8 cellular contexts compared by ENCODE assay signal in genomic region chr1:70487910-70488665, GRCh38.
DNase-seq lines count a peak whose midpoint lies in the region; ATAC-seq lines count a peak whose summit lies in the region.

No MANE protein-coding gene starts in this region.

- peak; percentile 8 to 12 for DNase-seq in stimulated activated naive CD8-positive, alpha-beta T cell treated with anti-CD3 and anti-CD28 coated beads, Interleukin-15, amount 100 ng/mL, for 72 hours
- no peak for DNase-seq in stimulated activated naive CD8-positive, alpha-beta T cell treated with anti-CD3 and anti-CD28 coated beads, Interleukin-15, Interleukin-2, amounts not matched to agents 100 U/mL and 50 U/mL, for 24 hours
- DNase-seq in HCEC 1CT (peak; percentile 37), NCI-H2107 (lab: John Stamatoyannopoulos, UW) (peak; percentile 22), T47D (ENCODE audit: low read depth in 1 of 2, low spot score in 1 of 2) (peak; percentile 13 to 66), left colon (no peak)

- H3K27ac Mint-ChIP-seq in stimulated activated naive CD8-positive, alpha-beta T cell treated with anti-CD3 and anti-CD28 coated beads, Interleukin-15, amount 100 ng/mL, for 72 hours, result no peak overlapping the region

- ATAC-seq in stimulated activated naive CD8-positive, alpha-beta T cell treated with anti-CD3 and anti-CD28 coated beads, Interleukin-15, amount 100 ng/mL, for 72 hours, result peak; percentile 66
- ATAC-seq in stimulated activated naive CD8-positive, alpha-beta T cell treated with anti-CD3 and anti-CD28 coated beads, Interleukin-15, Interleukin-2, amounts not matched to agents 100 U/mL and 50 U/mL, for 24 hours, result no peak
- ATAC-seq in left colon (peak; percentile 85), HG02970 (IDR thresholded peaks at IDR 0.05; ENCODE audit: low FRiP score, unreplicated experiment) (no peak), GM18517 (IDR thresholded peaks at IDR 0.05; ENCODE audit: unreplicated experiment) (no peak)

- H3K9me3 Mint-ChIP-seq in stimulated activated naive CD8-positive, alpha-beta T cell treated with anti-CD3 and anti-CD28 coated beads, Interleukin-15, amount 100 ng/mL, for 72 hours, result no peaks in the 10 kb centered on the region

- H3K27me3 Mint-ChIP-seq in stimulated activated naive CD8-positive, alpha-beta T cell treated with anti-CD3 and anti-CD28 coated beads, Interleukin-15, amount 100 ng/mL, for 72 hours, result peaks cover 12% of the 10 kb centered on the region

- intact Hi-C loops in left colon (cut with DNase I, micrococcal nuclease), result no loop called here

- H3K4me1 Mint-ChIP-seq in stimulated activated naive CD8-positive, alpha-beta T cell treated with anti-CD3 and anti-CD28 coated beads, Interleukin-15, amount 100 ng/mL, for 72 hours, result no peaks in the 10 kb centered on the region

- H3K4me3 Mint-ChIP-seq in stimulated activated naive CD8-positive, alpha-beta T cell treated with anti-CD3 and anti-CD28 coated beads, Interleukin-15, amount 100 ng/mL, for 72 hours, result no peak overlapping the region

- in situ Hi-C loops in T47D (cut with HindIII; ENCODE audit: low pct_unique_long_range_greater_than_20kb, low sequenced_read_pairs), result no loop called here

Comparison
In these comparisons a context has a peak if more than half of its experiments do, and no peak if none do; other contexts are left out.
1. ATAC-seq: peak in stimulated activated naive CD8-positive, alpha-beta T cell treated with anti-CD3 and anti-CD28 coated beads, Interleukin-15, amount 100 ng/mL, for 72 hours (single experiment) and left colon (single experiment); none in stimulated activated naive CD8-positive, alpha-beta T cell treated with anti-CD3 and anti-CD28 coated beads, Interleukin-15, Interleukin-2, amounts not matched to agents 100 U/mL and 50 U/mL, for 24 hours (single experiment), HG02970 (single experiment) and GM18517 (single experiment).
2. DNase-seq: peak in stimulated activated naive CD8-positive, alpha-beta T cell treated with anti-CD3 and anti-CD28 coated beads, Interleukin-15, amount 100 ng/mL, for 72 hours (2 of 2), HCEC 1CT (single experiment), NCI-H2107 (single experiment) and T47D (2 of 2); none in stimulated activated naive CD8-positive, alpha-beta T cell treated with anti-CD3 and anti-CD28 coated beads, Interleukin-15, Interleukin-2, amounts not matched to agents 100 U/mL and 50 U/mL, for 24 hours (single experiment) and left colon (0 of 2).